Comparison of ENCODE assay signal across 8 cellular contexts in the genomic region with DNA sequence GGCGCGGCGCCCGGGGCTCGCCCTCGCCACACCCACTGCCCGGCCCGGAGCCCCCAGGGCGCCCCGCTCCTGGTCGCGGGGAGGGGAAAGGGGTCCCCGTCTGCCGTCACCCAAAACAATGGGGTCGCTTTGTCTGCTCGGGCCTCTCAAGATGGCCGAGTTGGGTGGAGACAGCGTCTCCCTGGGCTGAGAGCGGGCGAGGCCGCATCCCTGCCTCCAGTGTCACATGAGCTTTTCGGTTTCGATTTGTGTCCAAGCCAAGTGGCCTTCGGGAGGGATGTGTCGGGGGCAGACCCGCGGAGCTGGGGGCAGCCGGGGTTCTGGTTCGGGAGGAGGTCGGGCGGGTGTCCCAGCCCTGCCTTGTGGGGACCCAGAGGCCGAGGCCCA. TPM values are rescaled to one million over a fixed set of nuclear protein-coding genes. Genes with fewer than 3 reads are reported as not detected.
DNase-seq lines count a peak whose midpoint lies in the region; ATAC-seq and TF ChIP-seq lines count a peak whose summit lies in the region.

No MANE protein-coding gene starts in this region.

- peaks cover 0 to 2% of the 10 kb centered on the region in 2 donors for H3K36me3 ChIP-seq in esophagus (ENCODE audit: control insufficient read depth in 2 of 2, insufficient read depth in 2 of 2, low read length in 1 of 2)

- in situ Hi-C loops in GM18951 (cut with MboI; ENCODE audit: low sequenced_read_pairs, unreplicated experiment) = loop anchor here (10.0 kb wide), 1 partner anchor 350 kb away; a partner anchor contains a TSS

- H3K9me3 Mint-ChIP-seq in activated T-cell treated with anti-CD3 and anti-CD28 coated beads, Interleukin-2, amount 50 U/mL, for 4 hours = no peaks in the 10 kb centered on the region

- peaks cover 9% of the 10 kb centered on the region for H3K36me3 Mint-ChIP-seq in activated T-cell treated with anti-CD3 and anti-CD28 coated beads, Interleukin-2, amount 50 U/mL, for 4 hours (ENCODE audit: insufficient read depth)

- no peaks in the 10 kb centered on the region for H3K27me3 Mint-ChIP-seq in activated T-cell treated with anti-CD3 and anti-CD28 coated beads, Interleukin-2, amount 50 U/mL, for 4 hours (ENCODE audit: low read depth)

- H3K4me1 ChIP-seq in esophagus (ENCODE audit: control insufficient read depth in 2 of 2, insufficient read depth in 2 of 2, low read length in 1 of 2) = peaks cover 2 to 7% of the 10 kb centered on the region in 2 donors

- H3K9me3 ChIP-seq in esophagus (ENCODE audit: control insufficient read depth in 2 of 2, insufficient read depth in 1 of 2, low read depth in 1 of 2, low read length in 1 of 2) = no peaks in the 10 kb centered on the region

- H3K4me3 ChIP-seq in AG10803 (ENCODE audit: low read length) (peak overlapping the region; percentile 75), esophagus (ENCODE audit: low read depth in 1 of 2, low read length in 2 of 2) (peak overlapping the region; percentile 81 to 97)

- H3K4me1 Mint-ChIP-seq in activated T-cell treated with anti-CD3 and anti-CD28 coated beads, Interleukin-2, amount 50 U/mL, for 4 hours (ENCODE audit: low read depth) = peaks cover 40% of the 10 kb centered on the region

- DNase-seq in AG10803 (ENCODE audit: low read depth) = peak; percentile 61
- peak; percentile 50 for DNase-seq in NCI-H774 (lab: John Stamatoyannopoulos, UW)
- peak; percentile 36 for DNase-seq in activated T-cell treated with anti-CD3 and anti-CD28 coated beads, Interleukin-2, amount 50 U/mL, for 4 hours
- peak; percentile 77 for DNase-seq in myocyte (ENCODE audit: low read depth)
- peak; percentile 66 for DNase-seq in stimulated activated naive CD8-positive, alpha-beta T cell treated with anti-CD3 and anti-CD28 coated beads, Interleukin-15, Interleukin-2, amounts not matched to agents 100 U/mL and 50 U/mL, for 24 hours

- peak; percentile 23 for ATAC-seq in HG03139 (IDR thresholded peaks at IDR 0.05; ENCODE audit: unreplicated experiment)
- ATAC-seq in activated T-cell treated with anti-CD3 and anti-CD28 coated beads, Interleukin-2, amount 50 U/mL, for 4 hours = peak; percentile 42 to 49
- peak; percentile 48 for ATAC-seq in stimulated activated naive CD8-positive, alpha-beta T cell treated with anti-CD3 and anti-CD28 coated beads, Interleukin-15, Interleukin-2, amounts not matched to agents 100 U/mL and 50 U/mL, for 24 hours

- 1% methylated on average over 32 of the region's 32 CpGs for WGBS in esophagus, 2 donors

- H3K27ac ChIP-seq in esophagus (ENCODE audit: low read depth in 2 of 2, low read length in 1 of 2) = peak overlapping the region; percentile 88 to 92

- TF ChIP-seq CTCF in AG10803 (conservative IDR thresholded peaks at IDR 0.05; ENCODE audit: low read length) = no peak

- peak; percentile 21 for TF ChIP-seq POLR2A in GM18951 (IDR thresholded peaks at IDR 0.05; ENCODE audit: extremely low read depth, insufficient read depth, insufficient read length)

- no peaks in the 10 kb centered on the region for H3K27me3 ChIP-seq in esophagus (ENCODE audit: control insufficient read depth in 1 of 2, insufficient read depth in 2 of 2, low read length in 2 of 2)

- peak overlapping the region; percentile 88 for H3K4me3 Mint-ChIP-seq in activated T-cell treated with anti-CD3 and anti-CD28 coated beads, Interleukin-2, amount 50 U/mL, for 4 hours

RNA-seq across cellular contexts. Expression of a gene that starts 0.8 kb away (rescaled TPM):
- 100 to 1,000 TPM; 198 to 211 (median 204) TPM for total RNA-seq in activated T-cell treated with anti-CD3 and anti-CD28 coated beads, Interleukin-2, amount 50 U/mL, for 4 hours
- polyA plus RNA-seq in esophagus = 100 to 1,000 TPM; 115 to 116 TPM
- total RNA-seq in myocyte = 521 and 604 TPM in 2 replicates
- 481 TPM for polyA plus RNA-seq in myocyte (2012)

Comparison
In these comparisons a context has a peak if more than half of its experiments do, and no peak if none do; other contexts are left out.
1. Peak in every context shown above with its lines: DNase-seq, ATAC-seq, H3K4me3 ChIP-seq and H3K27ac ChIP-seq.